8 cellular contexts compared by ENCODE assay signal in the genomic region with DNA sequence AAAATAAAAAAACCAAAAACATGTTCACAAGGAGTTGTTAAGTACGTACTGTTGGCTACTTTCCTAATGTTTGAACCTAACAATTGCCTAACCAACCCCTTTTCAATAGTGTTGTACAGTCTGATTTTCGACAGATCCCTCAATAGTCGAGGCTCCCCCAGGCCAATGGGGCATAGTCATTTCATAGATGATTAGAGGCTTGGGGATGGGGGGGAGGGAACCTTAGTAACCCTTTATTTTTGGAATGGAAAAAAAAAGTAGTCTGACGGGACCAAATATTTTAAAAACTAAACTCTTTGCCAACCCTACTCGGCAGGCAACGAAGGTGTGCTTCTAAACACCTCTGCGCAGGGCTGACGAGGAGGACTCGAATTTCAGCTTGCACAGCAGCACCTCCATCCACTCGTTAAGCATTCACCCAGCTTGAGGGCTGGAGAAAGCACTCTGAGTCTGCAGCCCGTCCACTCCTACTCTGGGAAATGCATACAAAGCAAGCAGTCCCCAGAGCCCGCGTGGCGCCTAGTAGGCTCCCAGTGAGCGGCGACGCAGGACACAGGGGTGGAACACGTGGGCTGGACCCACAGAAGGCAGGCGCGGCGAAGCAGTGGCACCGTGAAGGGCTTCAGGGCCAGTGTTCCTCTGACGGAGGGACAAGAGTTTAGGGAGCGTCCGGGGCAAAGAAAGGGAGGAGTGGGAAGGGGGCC. TPM values are rescaled to one million over a fixed set of nuclear protein-coding genes. Genes with fewer than 3 reads are reported as not detected.
DNase-seq lines count a peak whose midpoint lies in the region; ATAC-seq and TF ChIP-seq lines count a peak whose summit lies in the region.

No MANE protein-coding gene starts in this region.

- peaks cover 15% of the 10 kb centered on the region; the same call in 1 of the 2 replicates for H3K79me2 ChIP-seq in OCI-LY7 (ENCODE audit: insufficient read depth, low read depth, low read length)

- H3K9me2 ChIP-seq in OCI-LY7 (ENCODE audit: insufficient read depth, low read length) = no peaks in the 10 kb centered on the region

- no peaks in the 10 kb centered on the region for H3K4me1 ChIP-seq in HUES6 (ENCODE audit: control insufficient read depth, insufficient read depth, low read length)
- H3K4me1 ChIP-seq in OCI-LY7 (ENCODE audit: insufficient read depth, low read length, poor library complexity, severe bottlenecking) = peaks cover 10% of the 10 kb centered on the region

- H3K36me3 Mint-ChIP-seq in glutamatergic neuron (ENCODE audit: unreplicated experiment) (no peaks in the 10 kb centered on the region), type B pancreatic cell (no peaks in the 10 kb centered on the region)

- peak; percentile 40 for ATAC-seq in GM21529 (IDR thresholded peaks at IDR 0.05; ENCODE audit: unreplicated experiment)

- H3K4me1 Mint-ChIP-seq in glutamatergic neuron (ENCODE audit: low read depth, unreplicated experiment) (peaks cover 1% of the 10 kb centered on the region), type B pancreatic cell (ENCODE audit: unreplicated experiment) (peaks cover 11% of the 10 kb centered on the region)

- H3K9me3 Mint-ChIP-seq in glutamatergic neuron (ENCODE audit: unreplicated experiment) (peaks cover 3% of the 10 kb centered on the region), type B pancreatic cell (no peaks in the 10 kb centered on the region)

- DNase-seq in DMS53 (lab: John Stamatoyannopoulos, UW) = peak; percentile 89
- peak; percentile 51 for DNase-seq in OCI-LY7 (ENCODE audit: low spot score)
- peak; percentile 60 for DNase-seq in activated naive CD4-positive, alpha-beta T cell treated with anti-CD3 and anti-CD28 coated beads, Interleukin-2, amount 50 U/mL, for 16 hours
- DNase-seq in glutamatergic neuron = peak; percentile 73
- DNase-seq in occipital lobe (lab: John Stamatoyannopoulos, UW) = peak; percentile 62
- peak; percentile 72 for DNase-seq in type B pancreatic cell (ENCODE audit: extremely low spot score, unreplicated experiment)

- H3K36me3 ChIP-seq in HUES6 (ENCODE audit: control insufficient read depth, insufficient read depth, low read length) (peaks cover 14% of the 10 kb centered on the region), OCI-LY7 (ENCODE audit: insufficient read depth, low read length) (peaks cover 8% of the 10 kb centered on the region; the same call in 1 of the 2 replicates)

- H3K4me2 ChIP-seq in OCI-LY7 (ENCODE audit: low read length) = peak overlapping the region; percentile 99

- peak overlapping the region; percentile 79 for H3K27ac ChIP-seq in HUES6 (ENCODE audit: low read depth, low read length)
- H3K27ac ChIP-seq in OCI-LY7 (ENCODE audit: low read depth, low read length, poor library complexity, severe bottlenecking) = no peak overlapping the region

- no TSS peak for BruUV-seq in OCI-LY7 (replicated peaks; lab: Mats Ljungman, UMichigan)

- intact Hi-C loops in OCI-LY7 (cut with micrococcal nuclease; ENCODE audit: unreplicated experiment) = no loop called here

- no peaks in the 10 kb centered on the region for H3K27me3 ChIP-seq in HUES6 (ENCODE audit: control insufficient read depth, insufficient read depth, low read length)

- H3K27ac Mint-ChIP-seq in glutamatergic neuron (ENCODE audit: unreplicated experiment) (peak overlapping the region; percentile 96), type B pancreatic cell (peak overlapping the region; percentile 96)

- H3K9me3 ChIP-seq in HUES6 (ENCODE audit: control insufficient read depth, insufficient read depth, low read depth, low read length) = no peaks in the 10 kb centered on the region
- H3K9me3 ChIP-seq in OCI-LY7 (ENCODE audit: low read length) = no peaks in the 10 kb centered on the region

- H3K4me3 ChIP-seq in HUES6 (ENCODE audit: low read depth, low read length) (peak overlapping the region; percentile 83), OCI-LY7 (ENCODE audit: low read depth, low read length, poor library complexity, severe bottlenecking) (peak overlapping the region; percentile 76)

- H2AFZ ChIP-seq in OCI-LY7 (ENCODE audit: low read length) = peak overlapping the region; percentile 99; the same call in 1 of the 2 replicates

- H4K20me1 ChIP-seq in OCI-LY7 (ENCODE audit: insufficient read depth, low read length) = no peaks in the 10 kb centered on the region

- peak overlapping the region; percentile 98 for H3K9ac ChIP-seq in HUES6 (ENCODE audit: low read length)

- TF ChIP-seq CTCF in OCI-LY7 (conservative IDR thresholded peaks at IDR 0.05; ENCODE audit: low read length) = no peak
- TF ChIP-seq CTCF in glutamatergic neuron (IDR thresholded peaks at IDR 0.05; ENCODE audit: partially characterized antibody, unreplicated experiment) = no peak
- no peak for TF ChIP-seq CTCF in type B pancreatic cell (conservative IDR thresholded peaks at IDR 0.05)

- CTCF ChIA-PET in OCI-LY7 (lab: Charles Lee; ENCODE audit: unreplicated experiment) = no interaction called here

- POLR2A ChIA-PET in OCI-LY7 (lab: Charles Lee) = interaction anchor here (7.2 kb wide), 1 partner anchor 11 kb away, joined by 33 read pairs; a partner anchor contains a TSS

- H3K4me3 Mint-ChIP-seq in glutamatergic neuron (ENCODE audit: unreplicated experiment) (peak overlapping the region; percentile 98), type B pancreatic cell (peak overlapping the region; percentile 99)

- H3K27me3 Mint-ChIP-seq in glutamatergic neuron (ENCODE audit: unreplicated experiment) (peaks cover 5% of the 10 kb centered on the region), type B pancreatic cell (no peaks in the 10 kb centered on the region)

RNA-seq across cellular contexts. Expression of a gene that starts 0.9 kb away (rescaled TPM):
- 13.3 and 13.7 TPM in 2 replicates for total RNA-seq in OCI-LY7 (2014; rRNA removed; shearing (Covaris generic))
- total RNA-seq in OCI-LY7 (2022) = 19.2 and 19.3 TPM in 2 replicates
- total RNA-seq in glutamatergic neuron (ENCODE audit: unreplicated experiment) = 20.0 TPM
- 35.6 TPM for total RNA-seq in occipital lobe
- total RNA-seq in type B pancreatic cell (ENCODE audit: low replicate concordance) = 15.5 and 25.4 TPM in 2 replicates

RNA-seq across cellular contexts. Expression of a gene that starts 10.8 kb away (rescaled TPM):
- 11.1 and 11.2 TPM in 2 replicates for total RNA-seq in OCI-LY7 (2014; rRNA removed; shearing (Covaris generic))
- 23.9 and 27.8 TPM in 2 replicates for total RNA-seq in OCI-LY7 (2022)
- 23.4 TPM for total RNA-seq in glutamatergic neuron (ENCODE audit: unreplicated experiment)
- 23.9 TPM for total RNA-seq in occipital lobe
- total RNA-seq in type B pancreatic cell (ENCODE audit: low replicate concordance) = 21.1 and 24.4 TPM in 2 replicates
